ENCODE assay signal across 1 cellular context in the genomic region with DNA sequence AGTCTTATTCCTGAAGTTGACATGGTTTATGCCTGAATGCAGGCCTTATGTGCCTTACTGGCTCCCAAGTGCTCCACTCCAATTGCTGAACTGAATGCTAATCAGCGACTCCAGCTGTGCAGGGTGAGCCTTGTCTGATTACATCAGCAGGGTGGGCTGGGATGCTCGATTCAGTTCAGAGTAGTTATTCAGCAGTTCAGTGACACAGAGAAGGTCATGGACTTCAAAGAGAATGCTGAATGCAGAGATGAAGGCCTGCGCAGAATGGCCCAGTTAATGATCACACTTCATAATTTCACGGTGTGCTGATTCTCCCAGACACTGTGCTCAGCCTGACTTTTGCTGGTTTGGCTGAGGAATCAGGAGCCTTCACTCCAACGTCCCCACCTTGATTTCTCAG.
A peak's percentile ranks its signal among the peaks of the same experiment; 100 is the strongest.
TF ChIP-seq lines count a peak whose summit lies in the region.

No MANE protein-coding gene starts in this region.

TF ChIP-seq in HepG2, 621 proteins besides CTCF, POLR2A, EP300 and RAD21 (continued from another document and continues in another):
- TF ChIP-seq ZFP1 (CRISPR knock-in tag; IDR thresholded peaks at IDR 0.05) (no peak), BCL6 (CRISPR knock-in tag; IDR thresholded peaks at IDR 0.05) (peak; percentile 44; the same call in 1 of the 2 replicates), TCF7L2 (IDR thresholded peaks at IDR 0.05; ENCODE audit: low read depth, low read length) (no peak; the same call in 1 of the 2 replicates), RFXANK (CRISPR knock-in tag; IDR thresholded peaks at IDR 0.05) (no peak), SOX5 (CRISPR knock-in tag; IDR thresholded peaks at IDR 0.05; ENCODE audit: borderline replicate concordance) (peak; percentile 58), KLF13 (CRISPR knock-in tag; IDR thresholded peaks at IDR 0.05) (no peak), MIER3 (CRISPR knock-in tag; IDR thresholded peaks at IDR 0.05; ENCODE audit: borderline replicate concordance) (no peak), RXRB (CRISPR knock-in tag; IDR thresholded peaks at IDR 0.05; ENCODE audit: borderline replicate concordance) (peak; percentile 62; the same call in 1 of the 2 replicates), CENPX (CRISPR knock-in tag; IDR thresholded peaks at IDR 0.05) (no peak), ZBTB49 (CRISPR knock-in tag; IDR thresholded peaks at IDR 0.05; ENCODE audit: borderline replicate concordance) (no peak), HNF4A (CRISPR knock-in tag; IDR thresholded peaks at IDR 0.05) (0 out of 2 replicates have a peak, but pooled peaks have one; percentile 21), ZNF136 (CRISPR knock-in tag; IDR thresholded peaks at IDR 0.05; ENCODE audit: low read depth) (no peak), ZNF674 (CRISPR knock-in tag; IDR thresholded peaks at IDR 0.05; ENCODE audit: low read depth) (no peak), SIX4 (CRISPR knock-in tag; IDR thresholded peaks at IDR 0.05) (no peak), TBX2 (CRISPR knock-in tag; IDR thresholded peaks at IDR 0.05; ENCODE audit: borderline replicate concordance) (peak; percentile 79; the same call in 1 of the 2 replicates), EHMT2 (IDR thresholded peaks at IDR 0.05; ENCODE audit: borderline replicate concordance, low read depth, low read length) (no peak), KMT2A (CRISPR knock-in tag; IDR thresholded peaks at IDR 0.05) (no peak), ZSCAN22 (CRISPR knock-in tag; IDR thresholded peaks at IDR 0.05) (no peak), ZNF709 (CRISPR knock-in tag; IDR thresholded peaks at IDR 0.05) (no peak), UBTF (CRISPR knock-in tag; IDR thresholded peaks at IDR 0.05) (no peak), RNF219 (CRISPR knock-in tag; IDR thresholded peaks at IDR 0.05) (no peak), IRF1 (CRISPR knock-in tag; IDR thresholded peaks at IDR 0.05; ENCODE audit: low read depth) (no peak), SNAPC2 (CRISPR knock-in tag; IDR thresholded peaks at IDR 0.05) (no peak), ARID3A (IDR thresholded peaks at IDR 0.05; ENCODE audit: low read depth, low read length) (no peak; the same call in 1 of the 2 replicates), XBP1 (CRISPR knock-in tag; IDR thresholded peaks at IDR 0.05) (no peak), ZNF280B (CRISPR knock-in tag; IDR thresholded peaks at IDR 0.05; ENCODE audit: borderline replicate concordance) (no peak), HNF1A (IDR thresholded peaks at IDR 0.05; ENCODE audit: low read depth) (0 out of 2 replicates have a peak, but pooled peaks have one; percentile 24), HNF1A (CRISPR knock-in tag; IDR thresholded peaks at IDR 0.05; ENCODE audit: borderline replicate concordance) (no peak), HDAC2 (CRISPR knock-in tag; IDR thresholded peaks at IDR 0.05) (peak; percentile 68), NR2F1 (CRISPR knock-in tag; IDR thresholded peaks at IDR 0.05) (0 out of 4 replicates have a peak, but pooled peaks of 1 of the 2 experiments have one; percentile 32), ZFP36 (IDR thresholded peaks at IDR 0.05; ENCODE audit: borderline replicate concordance, low read depth, low read length, partially characterized antibody) (no peak), ZNF234 (CRISPR knock-in tag; conservative IDR thresholded peaks at IDR 0.05) (no peak), SMAD3 (CRISPR knock-in tag; IDR thresholded peaks at IDR 0.05) (no peak)
- TF ChIP-seq, protein P1, sequence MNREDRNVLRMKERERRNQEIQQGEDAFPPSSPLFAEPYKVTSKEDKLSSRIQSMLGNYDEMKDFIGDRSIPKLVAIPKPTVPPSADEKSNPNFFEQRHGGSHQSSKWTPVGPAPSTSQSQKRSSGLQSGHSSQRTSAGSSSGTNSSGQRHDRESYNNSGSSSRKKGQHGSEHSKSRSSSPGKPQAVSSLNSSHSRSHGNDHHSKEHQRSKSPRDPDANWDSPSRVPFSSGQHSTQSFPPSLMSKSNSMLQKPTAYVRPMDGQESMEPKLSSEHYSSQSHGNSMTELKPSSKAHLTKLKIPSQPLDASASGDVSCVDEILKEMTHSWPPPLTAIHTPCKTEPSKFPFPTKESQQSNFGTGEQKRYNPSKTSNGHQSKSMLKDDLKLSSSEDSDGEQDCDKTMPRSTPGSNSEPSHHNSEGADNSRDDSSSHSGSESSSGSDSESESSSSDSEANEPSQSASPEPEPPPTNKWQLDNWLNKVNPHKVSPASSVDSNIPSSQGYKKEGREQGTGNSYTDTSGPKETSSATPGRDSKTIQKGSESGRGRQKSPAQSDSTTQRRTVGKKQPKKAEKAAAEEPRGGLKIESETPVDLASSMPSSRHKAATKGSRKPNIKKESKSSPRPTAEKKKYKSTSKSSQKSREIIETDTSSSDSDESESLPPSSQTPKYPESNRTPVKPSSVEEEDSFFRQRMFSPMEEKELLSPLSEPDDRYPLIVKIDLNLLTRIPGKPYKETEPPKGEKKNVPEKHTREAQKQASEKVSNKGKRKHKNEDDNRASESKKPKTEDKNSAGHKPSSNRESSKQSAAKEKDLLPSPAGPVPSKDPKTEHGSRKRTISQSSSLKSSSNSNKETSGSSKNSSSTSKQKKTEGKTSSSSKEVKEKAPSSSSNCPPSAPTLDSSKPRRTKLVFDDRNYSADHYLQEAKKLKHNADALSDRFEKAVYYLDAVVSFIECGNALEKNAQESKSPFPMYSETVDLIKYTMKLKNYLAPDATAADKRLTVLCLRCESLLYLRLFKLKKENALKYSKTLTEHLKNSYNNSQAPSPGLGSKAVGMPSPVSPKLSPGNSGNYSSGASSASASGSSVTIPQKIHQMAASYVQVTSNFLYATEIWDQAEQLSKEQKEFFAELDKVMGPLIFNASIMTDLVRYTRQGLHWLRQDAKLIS (CRISPR knock-in tag; IDR thresholded peaks at IDR 0.05), result no peak
- TF ChIP-seq, protein P2, sequence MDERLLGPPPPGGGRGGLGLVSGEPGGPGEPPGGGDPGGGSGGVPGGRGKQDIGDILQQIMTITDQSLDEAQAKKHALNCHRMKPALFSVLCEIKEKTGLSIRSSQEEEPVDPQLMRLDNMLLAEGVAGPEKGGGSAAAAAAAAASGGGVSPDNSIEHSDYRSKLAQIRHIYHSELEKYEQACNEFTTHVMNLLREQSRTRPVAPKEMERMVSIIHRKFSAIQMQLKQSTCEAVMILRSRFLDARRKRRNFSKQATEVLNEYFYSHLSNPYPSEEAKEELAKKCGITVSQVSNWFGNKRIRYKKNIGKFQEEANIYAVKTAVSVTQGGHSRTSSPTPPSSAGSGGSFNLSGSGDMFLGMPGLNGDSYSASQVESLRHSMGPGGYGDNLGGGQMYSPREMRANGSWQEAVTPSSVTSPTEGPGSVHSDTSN (CRISPR knock-in tag; IDR thresholded peaks at IDR 0.05), result no peak
